In the genomic region with DNA sequence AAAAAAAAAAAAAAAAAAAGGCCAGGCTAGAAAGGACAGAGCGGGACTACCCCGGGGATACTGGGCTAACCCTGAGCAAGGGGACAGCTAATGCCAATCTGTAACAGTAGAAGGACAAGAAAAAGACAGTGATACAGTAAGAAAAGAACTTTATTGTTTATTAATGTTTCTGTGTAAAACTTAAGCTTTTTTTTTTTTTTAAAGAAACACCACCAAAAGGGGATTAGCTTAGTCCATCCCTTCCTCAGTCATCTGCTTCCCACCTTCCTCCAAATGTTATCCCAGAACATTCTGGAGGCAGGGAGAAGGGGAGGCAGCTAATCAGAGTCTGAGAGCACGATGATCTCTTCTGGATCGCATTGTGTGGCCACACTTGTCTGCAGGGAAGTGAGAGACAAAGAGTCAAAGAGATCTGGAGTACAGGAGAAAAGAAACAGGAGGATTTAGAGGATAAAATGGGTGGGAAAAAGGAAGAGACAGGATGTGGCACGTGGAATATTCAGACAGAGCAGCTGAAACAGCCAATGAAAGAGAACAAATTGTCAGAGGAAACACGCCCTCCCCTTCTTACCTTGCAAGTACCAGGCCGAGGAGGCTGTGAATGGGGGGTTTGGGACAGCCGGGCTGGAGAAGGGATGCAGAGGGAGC, we compare ENCODE assay signal across 8 cellular contexts. TPM values are rescaled to one million over a fixed set of nuclear protein-coding genes. Genes with fewer than 3 reads are reported as not detected.
DNase-seq lines count a peak whose midpoint lies in the region; ATAC-seq and TF ChIP-seq lines count a peak whose summit lies in the region.

No MANE protein-coding gene starts in this region.

- H3K4me1 Mint-ChIP-seq in CD14-positive monocyte: peaks cover 75% of the 10 kb centered on the region

- H3F3A ChIP-seq in OCI-LY1 (ENCODE audit: insufficient read depth, low read length): peaks cover 4% of the 10 kb centered on the region; the same call in 1 of the 2 replicates

- peak overlapping the region; percentile 96 to 99 (median 98) for H3K27ac Mint-ChIP-seq in CD14-positive monocyte

- H3K4me2 ChIP-seq in OCI-LY1 (ENCODE audit: low read length) (peak overlapping the region; percentile 93), osteoblast (ENCODE audit: insufficient read depth, low read length) (peak overlapping the region; percentile 98)

- H3K9me3 Mint-ChIP-seq in CD14-positive monocyte: peaks cover 0 to 4% (median 1%) of the 10 kb centered on the region in 7 donors

- no peak for ATAC-seq in HG03354 (IDR thresholded peaks at IDR 0.05; ENCODE audit: poor library complexity, severe bottlenecking, unreplicated experiment)

- peak overlapping the region; percentile 98 for H3K4me3 Mint-ChIP-seq in CD14-positive monocyte

- peaks cover 10% of the 10 kb centered on the region; the same call in 1 of the 2 replicates for H3K79me2 ChIP-seq in OCI-LY1 (ENCODE audit: insufficient read depth, low read length)
- peaks cover 50% of the 10 kb centered on the region for H3K79me2 ChIP-seq in osteoblast (ENCODE audit: insufficient read depth, low read length)

- H3K9me2 ChIP-seq in OCI-LY1 (ENCODE audit: low read depth, low read length): no peaks in the 10 kb centered on the region

- H3K4me1 ChIP-seq in OCI-LY1 (ENCODE audit: insufficient read depth, low read length, severe bottlenecking): peaks cover 53% of the 10 kb centered on the region
- H3K4me1 ChIP-seq in endocrine pancreas (ENCODE audit: control insufficient read depth, insufficient read depth, low read length): no peaks in the 10 kb centered on the region
- H3K4me1 ChIP-seq in osteoblast (ENCODE audit: insufficient read depth, low read length): peaks cover 58% of the 10 kb centered on the region

- peak overlapping the region; percentile 97 for H3K27ac ChIP-seq in OCI-LY1 (ENCODE audit: low read depth, low read length, poor library complexity, severe bottlenecking)
- H3K27ac ChIP-seq in osteoblast (ENCODE audit: low read depth, low read length): peak overlapping the region; percentile 98

- TF ChIP-seq CTCF in CD14-positive monocyte (IDR thresholded peaks at IDR 0.05) (no peak), OCI-LY1 (IDR thresholded peaks at IDR 0.05; ENCODE audit: low read length) (no peak), osteoblast (IDR thresholded peaks at IDR 0.05; ENCODE audit: extremely low read depth, low read depth, low read length) (no peak)

- peak overlapping the region; percentile 66 for H3K4me3 ChIP-seq in OCI-LY1 (ENCODE audit: low read depth, low read length, poor library complexity, severe bottlenecking)
- H3K4me3 ChIP-seq in endocrine pancreas (ENCODE audit: control insufficient read depth, insufficient read depth, low read length): peak overlapping the region; percentile 46
- peak overlapping the region; percentile 70 for H3K4me3 ChIP-seq in osteoblast (ENCODE audit: insufficient read depth, low read length)

- H3K36me3 Mint-ChIP-seq in CD14-positive monocyte: peaks cover 31 to 43% of the 10 kb centered on the region in 2 donors

- H3K9me3 ChIP-seq in OCI-LY1 (ENCODE audit: low read length) (no peaks in the 10 kb centered on the region), endocrine pancreas (ENCODE audit: control insufficient read depth, low read length) (no peaks in the 10 kb centered on the region), osteoblast (ENCODE audit: low read depth, low read length) (no peaks in the 10 kb centered on the region)

- DNase-seq in CD14-positive monocyte (ENCODE audit: low spot score) (no peak), osteoblast (ENCODE audit: insufficient read length, low spot score, missing footprints) (no peak), NCI-H345 (lab: John Stamatoyannopoulos, UW) (no peak), NCI-H1694 (lab: John Stamatoyannopoulos, UW) (no peak), iPS-NIHi7 (ENCODE audit: extremely low spot score) (no peak)

- H3K9ac ChIP-seq in OCI-LY1 (ENCODE audit: low read length): peak overlapping the region; percentile 54
- no peak overlapping the region for H3K9ac ChIP-seq in endocrine pancreas (ENCODE audit: control insufficient read depth, insufficient read depth, low read length)

- H2AFZ ChIP-seq in OCI-LY1 (ENCODE audit: low read length) (no peak overlapping the region), osteoblast (ENCODE audit: low read length) (no peak overlapping the region)

- peaks cover 32% of the 10 kb centered on the region for H3K36me3 ChIP-seq in OCI-LY1 (ENCODE audit: insufficient read depth, low read length)
- no peaks in the 10 kb centered on the region for H3K36me3 ChIP-seq in endocrine pancreas (ENCODE audit: control insufficient read depth, insufficient read depth, low read length)
- H3K36me3 ChIP-seq in osteoblast (ENCODE audit: insufficient read depth, low read length): peaks cover 19% of the 10 kb centered on the region

- intact Hi-C loops in CD14-positive monocyte (cut with micrococcal nuclease): loop anchor here in 1 of 2 donors (10.0 kb wide), 1 partner anchor 96 kb away; the partner anchor contains the start of genes CUTA and PHF1

- peaks cover 0 to 2% (median 0%) of the 10 kb centered on the region in 3 donors for H3K27me3 Mint-ChIP-seq in CD14-positive monocyte (ENCODE audit: low read depth in 3 of 3)

- H4K20me1 ChIP-seq in OCI-LY1 (ENCODE audit: insufficient read depth, low read length) (no peaks in the 10 kb centered on the region), osteoblast (ENCODE audit: insufficient read depth, low read length) (peaks cover 18% of the 10 kb centered on the region)

- H3K27me3 ChIP-seq in OCI-LY1 (ENCODE audit: insufficient read depth, low read length) (no peaks in the 10 kb centered on the region), endocrine pancreas (ENCODE audit: control insufficient read depth, insufficient read depth, low read length) (no peaks in the 10 kb centered on the region), osteoblast (ENCODE audit: insufficient read depth, low read length) (no peaks in the 10 kb centered on the region)

RNA-seq across cellular contexts. Expression of gene ZBTB22, which starts 1.0 kb away (rescaled TPM):
- 10 to 100 TPM; 12.2 to 16.5 TPM for polyA plus RNA-seq in CD14-positive monocyte
- total RNA-seq in osteoblast: 18.6 and 19.5 TPM in 2 replicates

RNA-seq across cellular contexts. Expression of gene DAXX, which starts 4.2 kb away (rescaled TPM):
- polyA plus RNA-seq in CD14-positive monocyte: 10 to 100 TPM; 28.5 to 39.2 TPM
- 32.7 and 39.4 TPM in 2 replicates for total RNA-seq in osteoblast

RNA-seq across cellular contexts. Expression of gene TAPBP, which starts 4.7 kb away (rescaled TPM):
- 100 to 1,000 TPM; 138 to 228 TPM for polyA plus RNA-seq in CD14-positive monocyte
- 90.2 and 92.6 TPM in 2 replicates for total RNA-seq in osteoblast

RNA-seq across cellular contexts. Expression of gene RGL2, which starts 19.8 kb away (rescaled TPM):
- polyA plus RNA-seq in CD14-positive monocyte: 10 to 100 TPM; 14.9 to 15.5 TPM
- total RNA-seq in osteoblast: 33.9 and 35.5 TPM in 2 replicates

RNA-seq across cellular contexts. Expression of gene PFDN6, which starts 29.1 kb away (rescaled TPM):
- polyA plus RNA-seq in CD14-positive monocyte: 10 to 100 TPM; 26.0 to 28.4 TPM
- 14.1 and 15.9 TPM in 2 replicates for total RNA-seq in osteoblast
